ENCODE assay signal across 8 cellular contexts in the genomic region with DNA sequence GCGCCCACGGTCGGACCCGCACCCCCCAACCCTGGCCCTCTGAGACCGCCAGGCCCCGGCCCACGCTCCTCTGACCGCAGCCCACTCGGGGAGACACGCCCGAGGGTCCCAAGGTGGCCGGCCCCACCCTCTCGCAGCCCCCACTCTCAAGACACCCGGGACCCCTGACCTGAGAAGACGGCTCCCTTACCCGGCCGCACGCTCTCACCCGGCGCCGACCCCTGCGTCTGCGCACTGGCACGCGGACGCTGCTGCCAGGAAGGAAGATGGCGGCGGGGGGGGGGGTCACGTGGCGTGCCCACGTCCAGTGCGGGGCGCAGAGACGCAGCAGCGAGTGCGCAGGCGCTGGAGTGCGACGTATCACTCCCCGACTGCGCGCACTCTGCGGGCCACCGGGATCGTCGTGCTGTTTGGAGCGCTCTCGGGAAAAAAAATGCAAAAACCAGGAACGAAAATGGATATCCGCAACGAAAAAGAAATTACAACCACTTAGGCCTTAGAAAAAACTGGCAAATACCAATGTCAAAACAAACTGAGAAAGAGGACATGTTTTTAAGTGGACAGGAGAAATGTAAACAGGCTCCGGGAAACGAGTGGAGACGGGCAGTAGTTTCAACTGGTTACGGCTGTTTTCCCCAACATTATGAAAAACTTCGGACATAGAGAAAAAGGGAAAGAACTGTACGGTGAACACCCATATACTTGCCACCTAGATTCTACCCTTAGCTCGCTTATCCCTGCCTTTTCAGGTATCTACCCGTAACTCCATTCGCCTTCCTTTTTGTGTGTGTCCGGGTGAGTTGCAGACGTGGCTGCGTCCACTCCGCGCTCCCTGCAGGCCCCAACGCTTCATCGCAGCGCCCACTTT. TPM values are rescaled to one million over a fixed set of nuclear protein-coding genes. Genes with fewer than 3 reads are reported as not detected.
DNase-seq lines count a peak whose midpoint lies in the region; ATAC-seq and TF ChIP-seq lines count a peak whose summit lies in the region.

A gene (minus strand): TSS at position 236 of the 868 bp plus-strand sequence. CDS start 902 bp downstream, outside the sequence.

- H3K36me3 Mint-ChIP-seq in activated naive CD4-positive, alpha-beta T cell treated with anti-CD3 and anti-CD28 coated beads, Interleukin-2, amount 10 ng/mL, durations not matched to agents 7 days and 5 days, result peaks cover 46% of the 10 kb centered on the region

- H3K9me3 ChIP-seq in SK-N-SH, result no peaks in the 10 kb centered on the region
- no peaks in the 10 kb centered on the region for H3K9me3 ChIP-seq in gastroesophageal sphincter
- no peaks in the 10 kb centered on the region for H3K9me3 ChIP-seq in neuronal stem cell (replicated peaks in 1 of 2; ENCODE audit: control insufficient read depth in 2 of 2, insufficient read depth in 1 of 2, low read depth in 1 of 2, low read length in 2 of 2)
- H3K9me3 ChIP-seq in subcutaneous abdominal adipose tissue (ENCODE audit: control insufficient read depth in 5 of 5, low read length in 5 of 5), result no peaks in the 10 kb centered on the region

- TF ChIP-seq EP300 in SK-N-SH (IDR thresholded peaks at IDR 0.05; ENCODE audit: borderline replicate concordance in 1 of 2, low read depth in 1 of 2, low read length in 1 of 2) (no peak), gastroesophageal sphincter (IDR thresholded peaks at IDR 0.05) (no peak)

- H3K27ac Mint-ChIP-seq in activated naive CD4-positive, alpha-beta T cell treated with anti-CD3 and anti-CD28 coated beads, Interleukin-2, amount 10 ng/mL, durations not matched to agents 7 days and 5 days, result peak within 1 kb of the TSS; percentile 99

- H3K9me2 ChIP-seq in SK-N-SH, result no peaks in the 10 kb centered on the region

- DNase-seq in GF-D8 (lab: John Stamatoyannopoulos, UW) (peak; percentile 69), HFF-Myc (ENCODE audit: extremely low read depth, low read depth) (peak; percentile 52), NCI-H1092 treated with DMSO at 0.1 percent for 48 hours (lab: John Stamatoyannopoulos, UW) (peak; percentile 76), SK-N-SH (peak; percentile 99), neuronal stem cell (ENCODE audit: low spot score) (peak; percentile 89)
- peak; percentile 96 for DNase-seq in activated naive CD4-positive, alpha-beta T cell treated with anti-CD3 and anti-CD28 coated beads, Interleukin-2, amount 10 ng/mL, durations not matched to agents 7 days and 5 days

- no peak for TF ChIP-seq RAD21 in SK-N-SH (IDR thresholded peaks at IDR 0.05; ENCODE audit: low read length)

- peak within 1 kb of the TSS; percentile 45 to 81; a peak in 3 of 4 replicates for H3K27ac ChIP-seq in SK-N-SH (ENCODE audit: low read depth in 2 of 2, low read length in 1 of 2)
- peak within 1 kb of the TSS; percentile 29 to 89 (median 82) for H3K27ac ChIP-seq in gastroesophageal sphincter
- peak within 1 kb of the TSS; percentile 64 for H3K27ac ChIP-seq in neuronal stem cell (replicated peaks; ENCODE audit: low read length)
- peak within 1 kb of the TSS; percentile 79 for H3K27ac ChIP-seq in subcutaneous abdominal adipose tissue (ENCODE audit: low read depth, low read length)

- H3K9ac ChIP-seq in SK-N-SH, result peak within 1 kb of the TSS; percentile 73
- peak within 1 kb of the TSS; percentile 94 for H3K9ac ChIP-seq in neuronal stem cell (ENCODE audit: low read depth, low read length, poor library complexity)
- peak within 1 kb of the TSS; percentile 78 to 93 (median 89) for H3K9ac ChIP-seq in subcutaneous abdominal adipose tissue (ENCODE audit: low read length in 5 of 5)

- H4K20me1 ChIP-seq in SK-N-SH (ENCODE audit: insufficient read depth), result no peaks in the 10 kb centered on the region

- H3K79me1 ChIP-seq in neuronal stem cell (ENCODE audit: low read depth, low read length), result peaks cover 14% of the 10 kb centered on the region

- H3K36me3 ChIP-seq in SK-N-SH (replicated peaks in 1 of 2; ENCODE audit: control insufficient read depth in 1 of 2, insufficient read depth in 2 of 2, low read length in 1 of 2) (peaks cover 37 to 43% of the 10 kb centered on the region in 2 experiments), gastroesophageal sphincter (peaks cover 0 to 57% of the 10 kb centered on the region in 2 donors), neuronal stem cell (replicated peaks in 1 of 2; ENCODE audit: control insufficient read depth in 2 of 2, insufficient read depth in 2 of 2, low read length in 2 of 2) (peaks cover 34 to 58% of the 10 kb centered on the region in 2 donors), subcutaneous abdominal adipose tissue (ENCODE audit: control insufficient read depth in 5 of 5, insufficient read depth in 5 of 5, low read length in 5 of 5) (peaks cover 10 to 47% (median 41%) of the 10 kb centered on the region in 5 donors)

- WGBS in SK-N-SH (ENCODE audit: low lambda C conversion rate), result 33% methylated on average over 41 of the region's 68 CpGs
- 5 to 10% methylated on average over 16 to 22 of the region's 68 CpGs for WGBS in gastroesophageal sphincter (ENCODE audit: low coverage in 1 of 2), 2 donors
- WGBS in neuronal stem cell (ENCODE audit: extremely low coverage in 2 of 2, insufficient read length in 2 of 2, insufficient replicate concordance in 1 of 2), 2 donors, result no CpG with 5 or more reads among the region's 68 CpGs

- peaks cover 52% of the 10 kb centered on the region for H3K4me1 Mint-ChIP-seq in activated naive CD4-positive, alpha-beta T cell treated with anti-CD3 and anti-CD28 coated beads, Interleukin-2, amount 10 ng/mL, durations not matched to agents 7 days and 5 days

- TF ChIP-seq CTCF in HFF-Myc (IDR thresholded peaks at IDR 0.05; ENCODE audit: low read depth, low read length, missing control alignments), result no peak
- no peak for TF ChIP-seq CTCF in SK-N-SH (IDR thresholded peaks at IDR 0.05)
- no peak for TF ChIP-seq CTCF in gastroesophageal sphincter (IDR thresholded peaks at IDR 0.05)

- no peak within 1 kb of the TSS for H2BK15ac ChIP-seq in neuronal stem cell (ENCODE audit: low read length)

- no peaks in the 10 kb centered on the region for H3K27me3 Mint-ChIP-seq in activated naive CD4-positive, alpha-beta T cell treated with anti-CD3 and anti-CD28 coated beads, Interleukin-2, amount 10 ng/mL, durations not matched to agents 7 days and 5 days

- H3K4me1 ChIP-seq in SK-N-SH (ENCODE audit: control insufficient read depth in 1 of 2, insufficient read depth in 2 of 2, low read depth in 1 of 2, low read length in 1 of 2) (peaks cover 0 to 27% of the 10 kb centered on the region in 2 experiments; a peak in 1 of 4 replicates), gastroesophageal sphincter (peaks cover 0 to 66% (median 13%) of the 10 kb centered on the region in 3 donors), neuronal stem cell (ENCODE audit: control insufficient read depth in 2 of 2, insufficient read depth in 1 of 2, low read depth in 1 of 2, low read length in 2 of 2) (peaks cover 5 to 7% of the 10 kb centered on the region in 2 donors), subcutaneous abdominal adipose tissue (ENCODE audit: control insufficient read depth in 5 of 5, insufficient read depth in 5 of 5, low read length in 5 of 5) (peaks cover 4 to 45% (median 30%) of the 10 kb centered on the region in 5 donors)

- H2AFZ ChIP-seq in SK-N-SH (ENCODE audit: low read depth), result peak within 1 kb of the TSS; percentile 97
- H2AFZ ChIP-seq in neuronal stem cell (ENCODE audit: low read length), result peak within 1 kb of the TSS; percentile 90

- TF ChIP-seq POLR2A in gastroesophageal sphincter (IDR thresholded peaks at IDR 0.05), result peak; percentile 54 to 68

- CTCF ChIA-PET in SK-N-SH (lab: Yijun Ruan, JAX), result interaction anchor here (1.4 kb wide), 1 partner anchor 27 kb away, joined by 4 read pairs; no protein-coding TSS in a partner anchor
- CTCF ChIA-PET in activated naive CD4-positive, alpha-beta T cell treated with anti-CD3 and anti-CD28 coated beads, Interleukin-2, amount 10 ng/mL, durations not matched to agents 7 days and 5 days (lab: Charles Lee), result interaction anchor here (0.6 to 1.1 kb wide), 2 partner anchors 21 to 29 kb away, joined by 3 read pairs; no protein-coding TSS in a partner anchor

- peak within 1 kb of the TSS; percentile 100 for H3K4me3 Mint-ChIP-seq in activated naive CD4-positive, alpha-beta T cell treated with anti-CD3 and anti-CD28 coated beads, Interleukin-2, amount 10 ng/mL, durations not matched to agents 7 days and 5 days

- H3K14ac ChIP-seq in neuronal stem cell (ENCODE audit: low read length), result no peak within 1 kb of the TSS

- ATAC-seq in gastroesophageal sphincter, result peak; percentile 92

- peak within 1 kb of the TSS; percentile 92 for H3K4me3 ChIP-seq in HFF-Myc (replicated peaks; ENCODE audit: low read depth, low read length)
- H3K4me3 ChIP-seq in SK-N-SH (ENCODE audit: low read depth in 2 of 2, low read length in 1 of 2), result peak within 1 kb of the TSS; percentile 93 to 99
- H3K4me3 ChIP-seq in gastroesophageal sphincter, result peak within 1 kb of the TSS; percentile 97 to 99
- peak within 1 kb of the TSS; percentile 90 to 99 for H3K4me3 ChIP-seq in neuronal stem cell (ENCODE audit: low read length in 2 of 2)
- H3K4me3 ChIP-seq in subcutaneous abdominal adipose tissue (ENCODE audit: low read depth in 1 of 5, low read length in 5 of 5), result peak within 1 kb of the TSS; percentile 87 to 97 (median 90)

- H4K91ac ChIP-seq in neuronal stem cell (ENCODE audit: low read depth, low read length, poor library complexity), result no peak within 1 kb of the TSS

- no peaks in the 10 kb centered on the region for H3F3A ChIP-seq in SK-N-SH (replicated peaks; ENCODE audit: insufficient read depth)

- no peak within 1 kb of the TSS for H2BK12ac ChIP-seq in neuronal stem cell (ENCODE audit: low read length)

- H2BK120ac ChIP-seq in neuronal stem cell (ENCODE audit: low read depth, low read length), result peak within 1 kb of the TSS; percentile 77

- H3K79me2 ChIP-seq in SK-N-SH (ENCODE audit: insufficient read depth), result peaks cover 49% of the 10 kb centered on the region

- no peak within 1 kb of the TSS for H3K4ac ChIP-seq in neuronal stem cell (ENCODE audit: low read length)

- peak within 1 kb of the TSS; percentile 93 for H3K18ac ChIP-seq in neuronal stem cell (ENCODE audit: low read length)

- peak within 1 kb of the TSS; percentile 94 for H3K23ac ChIP-seq in neuronal stem cell (ENCODE audit: low read depth, low read length, poor library complexity)

- H3K27me3 ChIP-seq in SK-N-SH (ENCODE audit: insufficient read depth), result no peaks in the 10 kb centered on the region
- H3K27me3 ChIP-seq in gastroesophageal sphincter, result no peaks in the 10 kb centered on the region
- H3K27me3 ChIP-seq in neuronal stem cell (ENCODE audit: control insufficient read depth in 3 of 3, insufficient read depth in 3 of 3, low read depth in 1 of 3, low read length in 3 of 3), result no peaks in the 10 kb centered on the region
- no peaks in the 10 kb centered on the region for H3K27me3 ChIP-seq in subcutaneous abdominal adipose tissue (ENCODE audit: control insufficient read depth in 5 of 5, insufficient read depth in 4 of 5, low read length in 5 of 5)

- no peaks in the 10 kb centered on the region for H3K9me3 Mint-ChIP-seq in activated naive CD4-positive, alpha-beta T cell treated with anti-CD3 and anti-CD28 coated beads, Interleukin-2, amount 10 ng/mL, durations not matched to agents 7 days and 5 days

- H3K4me2 ChIP-seq in SK-N-SH (peak within 1 kb of the TSS; percentile 93), neuronal stem cell (ENCODE audit: insufficient read depth, low read length, poor library complexity, severe bottlenecking) (peak within 1 kb of the TSS; percentile 76)

- peak within 1 kb of the TSS; percentile 66 for H2BK5ac ChIP-seq in neuronal stem cell (ENCODE audit: low read length)

- H4K8ac ChIP-seq in neuronal stem cell (ENCODE audit: low read depth, low read length), result no peak within 1 kb of the TSS

- POLR2A ChIA-PET in SK-N-SH (lab: Yijun Ruan, JAX), result no interaction called here

- H2AK5ac ChIP-seq in neuronal stem cell (ENCODE audit: low read depth, low read length), result peak within 1 kb of the TSS; percentile 95

RNA-seq across cellular contexts. Expression of the gene that starts here (rescaled TPM):
- 75.5 and 78.4 TPM in 2 replicates for polyA plus RNA-seq in SK-N-SH (2012; rRNA removed)
- polyA plus RNA-seq in SK-N-SH (2012; cell fraction: cytosol; rRNA removed), result 69.3 and 72.9 TPM in 2 replicates
- 34.4 and 36.3 TPM in 2 replicates for polyA plus RNA-seq in SK-N-SH (2012; cell fraction: nucleus; rRNA removed)
- total RNA-seq in gastroesophageal sphincter, result 10 to 100 TPM; 37.7 to 63.4 (median 46.7) TPM
- 54.5 TPM for polyA plus RNA-seq in neuronal stem cell (2013, experiment 1 of 2)
- 56.1 TPM for polyA plus RNA-seq in neuronal stem cell (2013, experiment 2 of 2)

Comparison
In these comparisons a context has a peak if more than half of its experiments do, and no peak if none do; other contexts are left out.
1. Peak in every context shown above with its lines: DNase-seq, ATAC-seq, H3K4me3 ChIP-seq and H3K27ac ChIP-seq.